In the genomic region with DNA sequence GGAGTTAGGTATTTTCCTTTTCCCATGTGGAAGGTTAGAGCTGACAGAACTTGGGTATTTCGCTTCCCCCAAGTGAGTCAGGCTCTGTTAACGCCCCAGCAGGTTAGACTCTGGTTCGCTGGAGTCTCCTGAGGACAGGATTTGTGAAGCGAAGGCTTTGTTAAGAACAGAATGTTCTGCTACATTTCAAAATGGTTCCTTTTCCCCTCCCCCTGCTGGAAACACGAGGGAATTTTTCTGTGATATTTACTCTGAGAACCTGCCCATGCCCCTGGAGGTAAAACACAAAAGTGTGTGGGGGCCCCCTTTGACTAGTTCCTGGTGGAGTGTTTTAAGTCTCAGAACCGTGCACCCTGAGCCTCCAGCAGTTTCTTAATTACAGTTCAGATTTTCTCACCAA, we compare ENCODE assay signal across 1 cellular context.
TF ChIP-seq lines count a peak whose summit lies in the region.

No MANE protein-coding gene starts in this region.

TF ChIP-seq in HCT116, 20 proteins besides CTCF, POLR2A, EP300 and RAD21 (continued from another document):
- TF ChIP-seq, protein P1, sequence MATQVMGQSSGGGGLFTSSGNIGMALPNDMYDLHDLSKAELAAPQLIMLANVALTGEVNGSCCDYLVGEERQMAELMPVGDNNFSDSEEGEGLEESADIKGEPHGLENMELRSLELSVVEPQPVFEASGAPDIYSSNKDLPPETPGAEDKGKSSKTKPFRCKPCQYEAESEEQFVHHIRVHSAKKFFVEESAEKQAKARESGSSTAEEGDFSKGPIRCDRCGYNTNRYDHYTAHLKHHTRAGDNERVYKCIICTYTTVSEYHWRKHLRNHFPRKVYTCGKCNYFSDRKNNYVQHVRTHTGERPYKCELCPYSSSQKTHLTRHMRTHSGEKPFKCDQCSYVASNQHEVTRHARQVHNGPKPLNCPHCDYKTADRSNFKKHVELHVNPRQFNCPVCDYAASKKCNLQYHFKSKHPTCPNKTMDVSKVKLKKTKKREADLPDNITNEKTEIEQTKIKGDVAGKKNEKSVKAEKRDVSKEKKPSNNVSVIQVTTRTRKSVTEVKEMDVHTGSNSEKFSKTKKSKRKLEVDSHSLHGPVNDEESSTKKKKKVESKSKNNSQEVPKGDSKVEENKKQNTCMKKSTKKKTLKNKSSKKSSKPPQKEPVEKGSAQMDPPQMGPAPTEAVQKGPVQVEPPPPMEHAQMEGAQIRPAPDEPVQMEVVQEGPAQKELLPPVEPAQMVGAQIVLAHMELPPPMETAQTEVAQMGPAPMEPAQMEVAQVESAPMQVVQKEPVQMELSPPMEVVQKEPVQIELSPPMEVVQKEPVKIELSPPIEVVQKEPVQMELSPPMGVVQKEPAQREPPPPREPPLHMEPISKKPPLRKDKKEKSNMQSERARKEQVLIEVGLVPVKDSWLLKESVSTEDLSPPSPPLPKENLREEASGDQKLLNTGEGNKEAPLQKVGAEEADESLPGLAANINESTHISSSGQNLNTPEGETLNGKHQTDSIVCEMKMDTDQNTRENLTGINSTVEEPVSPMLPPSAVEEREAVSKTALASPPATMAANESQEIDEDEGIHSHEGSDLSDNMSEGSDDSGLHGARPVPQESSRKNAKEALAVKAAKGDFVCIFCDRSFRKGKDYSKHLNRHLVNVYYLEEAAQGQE (IDR thresholded peaks at IDR 0.05; ENCODE audit: low read depth), result no peak
- TF ChIP-seq TCF7L2 (IDR thresholded peaks at IDR 0.05; ENCODE audit: borderline replicate concordance, extremely low read depth, insufficient read depth, insufficient read length), result no peak
